Comparison of ENCODE assay signal across 1 cellular context in the genomic region with DNA sequence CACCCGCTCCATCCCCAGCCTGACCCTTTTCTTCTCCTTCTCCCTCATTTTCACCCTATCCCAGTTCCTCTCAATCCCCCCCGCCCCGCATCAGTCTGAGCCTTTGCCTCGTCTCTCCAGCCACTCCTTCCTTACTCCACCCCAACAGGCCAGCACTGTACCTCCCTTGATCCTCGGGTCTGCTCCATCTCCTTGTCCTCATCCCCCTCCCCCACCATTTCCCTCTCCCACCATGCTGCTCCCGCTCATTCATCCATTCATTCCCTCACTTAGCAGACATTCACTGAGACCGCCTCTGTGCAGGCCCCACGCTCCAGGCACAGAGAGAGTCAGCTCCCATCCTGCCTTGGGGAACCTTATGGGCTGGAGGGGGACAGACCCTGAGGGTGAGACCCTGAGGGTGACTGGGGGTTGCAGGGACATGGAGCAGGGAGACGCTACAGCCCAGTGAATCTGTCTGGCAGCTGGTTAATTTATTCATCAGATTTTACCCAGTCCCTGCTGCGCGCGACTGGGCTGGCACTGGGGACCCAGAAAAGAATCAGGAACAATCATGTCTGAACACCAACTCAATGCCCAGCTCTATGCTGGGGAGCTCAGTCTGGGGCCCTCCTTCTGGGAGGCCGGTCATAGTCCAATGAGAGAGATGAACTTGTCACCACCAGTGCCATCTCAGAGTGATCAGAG.
TF ChIP-seq lines count a peak whose summit lies in the region.

No MANE protein-coding gene starts in this region.

TF ChIP-seq in A549, 52 proteins besides CTCF, POLR2A, EP300 and RAD21 (continued from another document):
- TF ChIP-seq, protein P1, sequence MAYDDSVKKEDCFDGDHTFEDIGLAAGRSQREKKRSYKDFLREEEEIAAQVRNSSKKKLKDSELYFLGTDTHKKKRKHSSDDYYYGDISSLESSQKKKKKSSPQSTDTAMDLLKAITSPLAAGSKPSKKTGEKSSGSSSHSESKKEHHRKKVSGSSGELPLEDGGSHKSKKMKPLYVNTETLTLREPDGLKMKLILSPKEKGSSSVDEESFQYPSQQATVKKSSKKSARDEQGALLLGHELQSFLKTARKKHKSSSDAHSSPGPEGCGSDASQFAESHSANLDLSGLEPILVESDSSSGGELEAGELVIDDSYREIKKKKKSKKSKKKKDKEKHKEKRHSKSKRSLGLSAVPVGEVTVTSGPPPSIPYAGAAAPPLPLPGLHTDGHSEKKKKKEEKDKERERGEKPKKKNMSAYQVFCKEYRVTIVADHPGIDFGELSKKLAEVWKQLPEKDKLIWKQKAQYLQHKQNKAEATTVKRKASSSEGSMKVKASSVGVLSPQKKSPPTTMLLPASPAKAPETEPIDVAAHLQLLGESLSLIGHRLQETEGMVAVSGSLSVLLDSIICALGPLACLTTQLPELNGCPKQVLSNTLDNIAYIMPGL (CRISPR knock-in tag; IDR thresholded peaks at IDR 0.05; ENCODE audit: borderline replicate concordance) = no peak
- TF ChIP-seq CBX2 (IDR thresholded peaks at IDR 0.05; ENCODE audit: borderline replicate concordance, low read depth) (no peak), EHF (CRISPR knock-in tag; IDR thresholded peaks at IDR 0.05) (no peak), ZNF302 (CRISPR knock-in tag; IDR thresholded peaks at IDR 0.05) (no peak), RFX5 (IDR thresholded peaks at IDR 0.05) (no peak), TP53 (CRISPR knock-in tag; IDR thresholded peaks at IDR 0.05) (no peak)
- TF ChIP-seq, protein P2, sequence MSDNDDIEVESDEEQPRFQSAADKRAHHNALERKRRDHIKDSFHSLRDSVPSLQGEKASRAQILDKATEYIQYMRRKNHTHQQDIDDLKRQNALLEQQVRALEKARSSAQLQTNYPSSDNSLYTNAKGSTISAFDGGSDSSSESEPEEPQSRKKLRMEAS (IDR thresholded peaks at IDR 0.05) = no peak
- TF ChIP-seq, protein P3, sequence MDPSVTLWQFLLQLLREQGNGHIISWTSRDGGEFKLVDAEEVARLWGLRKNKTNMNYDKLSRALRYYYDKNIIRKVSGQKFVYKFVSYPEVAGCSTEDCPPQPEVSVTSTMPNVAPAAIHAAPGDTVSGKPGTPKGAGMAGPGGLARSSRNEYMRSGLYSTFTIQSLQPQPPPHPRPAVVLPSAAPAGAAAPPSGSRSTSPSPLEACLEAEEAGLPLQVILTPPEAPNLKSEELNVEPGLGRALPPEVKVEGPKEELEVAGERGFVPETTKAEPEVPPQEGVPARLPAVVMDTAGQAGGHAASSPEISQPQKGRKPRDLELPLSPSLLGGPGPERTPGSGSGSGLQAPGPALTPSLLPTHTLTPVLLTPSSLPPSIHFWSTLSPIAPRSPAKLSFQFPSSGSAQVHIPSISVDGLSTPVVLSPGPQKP (IDR thresholded peaks at IDR 0.05; ENCODE audit: low read depth, low read length) = no peak
